ENCODE assay signal across 17 cellular contexts in genomic region chr9:119360237-119360636, GRCh38. TPM values are rescaled to one million over a fixed set of nuclear protein-coding genes. Genes with fewer than 3 reads are reported as not detected.
DNase-seq lines count a peak whose midpoint lies in the region; ATAC-seq and TF ChIP-seq lines count a peak whose summit lies in the region.
"Had no signal": no experiment of that assay in that cellular context is flagged by ENCODE, and none has a peak within 500 bp of the region (broad histone marks: within the 10 kb centered on the region; RNA-seq: fewer than 3 reads in every experiment).

No MANE protein-coding gene starts in this region.

- H4K91ac ChIP-seq in H9 (ENCODE audit: insufficient read length, low read depth, low read length) = no peak overlapping the region

- peaks cover 36 to 54% of the 10 kb centered on the region in 2 experiments for H3K4me1 Mint-ChIP-seq in H9
- H3K4me1 Mint-ChIP-seq in endodermal cell = peaks cover 30% of the 10 kb centered on the region
- H3K4me1 Mint-ChIP-seq: CD14-positive monocyte; CD4-positive, alpha-beta memory T cell had no signal

- H4K5ac ChIP-seq in H9 (ENCODE audit: insufficient read length, low read depth, low read length) (no peak overlapping the region), mesendoderm (ENCODE audit: low read length) (no peak overlapping the region)

- H3K4me3 Mint-ChIP-seq in H9 = 0 out of 5 replicates have a peak overlapping the region, but pooled peaks of 1 of the 2 experiments have one; percentile 17
- H3K4me3 Mint-ChIP-seq in endodermal cell = peak overlapping the region; percentile 19
- H3K4me3 Mint-ChIP-seq: CD14-positive monocyte; CD4-positive, alpha-beta memory T cell had no signal

- peaks cover 6% of the 10 kb centered on the region; the same call in 1 of the 2 replicates for H3K79me2 ChIP-seq in H9 (ENCODE audit: insufficient read depth, low read length)
- no peaks in the 10 kb centered on the region for H3K79me2 ChIP-seq in mesendoderm (ENCODE audit: control insufficient read depth, insufficient read depth, low read length)
- H3K79me2 ChIP-seq in parathyroid adenoma = no peaks in the 10 kb centered on the region

- TF ChIP-seq CTCF in H9 (conservative IDR thresholded peaks at IDR 0.05) = no peak
- no peak for TF ChIP-seq CTCF in endodermal cell (conservative IDR thresholded peaks at IDR 0.05)
- no peak for TF ChIP-seq CTCF in parathyroid adenoma (IDR thresholded peaks at IDR 0.05)

- peak overlapping the region; percentile 55 to 89 (median 68); a peak in 3 of 7 replicates for H3K27ac Mint-ChIP-seq in H9
- H3K27ac Mint-ChIP-seq in endodermal cell = no peak overlapping the region
- H3K27ac Mint-ChIP-seq: CD14-positive monocyte; CD4-positive, alpha-beta memory T cell had no signal

- H3K27me3 Mint-ChIP-seq in H9 (ENCODE audit: low read depth) = no peaks in the 10 kb centered on the region
- peaks cover 26% of the 10 kb centered on the region for H3K27me3 Mint-ChIP-seq in endodermal cell (ENCODE audit: insufficient read depth)
- H3K27me3 Mint-ChIP-seq: CD4-positive, alpha-beta memory T cell had no signal

- no peak overlapping the region for H3T11ph ChIP-seq in H9 (ENCODE audit: low read length)

- H3K27me3 ChIP-seq in H9 (ENCODE audit: insufficient read depth, low read length) = no peaks in the 10 kb centered on the region
- no peaks in the 10 kb centered on the region for H3K27me3 ChIP-seq in endodermal cell (ENCODE audit: control insufficient read depth, insufficient read depth, low read length, poor library complexity, severe bottlenecking)
- no peaks in the 10 kb centered on the region for H3K27me3 ChIP-seq in mesendoderm (ENCODE audit: insufficient read depth, low read length, poor library complexity)
- no peaks in the 10 kb centered on the region for H3K27me3 ChIP-seq in parathyroid adenoma (ENCODE audit: control insufficient read depth, insufficient read depth, low read length)
- H3K27me3 ChIP-seq: BLaER1 had no signal

- H3K79me1 ChIP-seq in H9 (ENCODE audit: insufficient read depth, low read depth, low read length, poor library complexity, severe bottlenecking) = peaks cover 3% of the 10 kb centered on the region
- H3K79me1 ChIP-seq in mesendoderm (ENCODE audit: low read length) = no peaks in the 10 kb centered on the region

- H3K9me3 ChIP-seq in H9 (ENCODE audit: control insufficient read depth, low read depth, low read length) = no peaks in the 10 kb centered on the region
- no peaks in the 10 kb centered on the region for H3K9me3 ChIP-seq in endodermal cell (ENCODE audit: control insufficient read depth, low read length)
- H3K9me3 ChIP-seq in parathyroid adenoma (ENCODE audit: control insufficient read depth, low read length) = no peaks in the 10 kb centered on the region
- H3K9me3 ChIP-seq: BLaER1 had no signal

- H3K4me1 ChIP-seq in H9 (ENCODE audit: insufficient read depth, low read length) (peaks cover 17% of the 10 kb centered on the region), endodermal cell (ENCODE audit: control insufficient read depth, insufficient read depth, low read length) (peaks cover 9% of the 10 kb centered on the region), mesendoderm (ENCODE audit: control insufficient read depth, low read depth, low read length) (peaks cover 10% of the 10 kb centered on the region), parathyroid adenoma (peaks cover 6% of the 10 kb centered on the region)
- H3K4me1 ChIP-seq: BLaER1 had no signal

- H3K9ac ChIP-seq in H9 (ENCODE audit: extremely low read depth, insufficient read length, low read length) (no peak overlapping the region), endodermal cell (ENCODE audit: extremely low read depth, low read length, poor library complexity, severe bottlenecking) (no peak overlapping the region), mesendoderm (ENCODE audit: low read length) (no peak overlapping the region), parathyroid adenoma (no peak overlapping the region)
- H3K9ac ChIP-seq: BLaER1 had no signal

- DNase-seq in H9 (no peak), endodermal cell (no peak), mesendoderm (peak; percentile 63), cortex of kidney (lab: John Stamatoyannopoulos, UW) (no peak), nucleus accumbens (lab: John Stamatoyannopoulos, UW) (no peak)
- no peak for DNase-seq in activated CD4-positive, alpha-beta T cell treated with anti-CD3 and anti-CD28 coated beads for 4 hours
- DNase-seq: 8988T; CD4-positive, alpha-beta memory T cell; DMS79 treated with DMSO at 0.1 percent for 48 hours; GF-D8; HCEC 1CT had no signal

- H3K36me3 ChIP-seq in endodermal cell (ENCODE audit: control insufficient read depth, insufficient read depth, low read length) = no peaks in the 10 kb centered on the region
- H3K36me3 ChIP-seq in mesendoderm (ENCODE audit: control insufficient read depth, insufficient read depth, low read length) = no peaks in the 10 kb centered on the region
- H3K36me3 ChIP-seq in parathyroid adenoma (ENCODE audit: control insufficient read depth, insufficient read depth, low read length) = no peaks in the 10 kb centered on the region
- H3K36me3 ChIP-seq: BLaER1 had no signal

- no peaks in the 10 kb centered on the region for H3K9me3 Mint-ChIP-seq in H9
- H3K9me3 Mint-ChIP-seq in endodermal cell = no peaks in the 10 kb centered on the region
- H3K9me3 Mint-ChIP-seq: CD14-positive monocyte had no signal

- no peak overlapping the region for H4K8ac ChIP-seq in H9 (replicated peaks; ENCODE audit: insufficient read length, low read depth, low read length)
- no peak overlapping the region for H4K8ac ChIP-seq in mesendoderm (ENCODE audit: low read depth, low read length)

- H2BK12ac ChIP-seq in H9 (ENCODE audit: insufficient read length, low read depth, low read length) = no peak overlapping the region

- no peaks in the 10 kb centered on the region for H3K23me2 ChIP-seq in H9 (ENCODE audit: insufficient read length, low read depth, low read length, poor library complexity, severe bottlenecking)

- H2AK5ac ChIP-seq in H9 (ENCODE audit: insufficient read length, low read length) (no peak overlapping the region), mesendoderm (ENCODE audit: low read length) (no peak overlapping the region)

- H3K56ac ChIP-seq in H9 (ENCODE audit: insufficient read length, low read depth, low read length) (no peak overlapping the region), mesendoderm (ENCODE audit: low read length) (no peak overlapping the region)

- H2BK20ac ChIP-seq in H9 (ENCODE audit: low read depth, low read length, poor library complexity, severe bottlenecking) = no peak overlapping the region

- no peak overlapping the region for H2BK15ac ChIP-seq in H9 (ENCODE audit: low read depth, low read length)
- no peak overlapping the region for H2BK15ac ChIP-seq in mesendoderm (replicated peaks; ENCODE audit: low read depth)

- H2AFZ ChIP-seq in H9 (ENCODE audit: low read length) (no peak overlapping the region), parathyroid adenoma (peak overlapping the region; percentile 22)

- no peak overlapping the region for H3K27ac ChIP-seq in H9 (ENCODE audit: insufficient read length, low read depth, low read length)
- H3K27ac ChIP-seq in endodermal cell (ENCODE audit: low read depth, low read length) = no peak overlapping the region
- no peak overlapping the region for H3K27ac ChIP-seq in mesendoderm (ENCODE audit: low read depth, low read length)
- peak overlapping the region; percentile 42 for H3K27ac ChIP-seq in parathyroid adenoma
- H3K27ac ChIP-seq: BLaER1 had no signal

- no peaks in the 10 kb centered on the region for H4K20me1 ChIP-seq in H9 (ENCODE audit: control insufficient read depth, insufficient read depth, insufficient read length)
- H4K20me1 ChIP-seq: BLaER1 had no signal

- H3K23ac ChIP-seq in H9 (ENCODE audit: insufficient read length, low read depth, low read length) (no peak overlapping the region), mesendoderm (ENCODE audit: low read length) (no peak overlapping the region)

- H3K4me3 ChIP-seq in endodermal cell (ENCODE audit: low read length) (peak overlapping the region; percentile 39), mesendoderm (ENCODE audit: low read length) (no peak overlapping the region), parathyroid adenoma (ENCODE audit: low read depth, low read length) (no peak overlapping the region)
- H3K4me3 ChIP-seq: BLaER1 had no signal

- H3K18ac ChIP-seq in H9 (ENCODE audit: insufficient read length, low read depth, low read length) = no peak overlapping the region
- peak overlapping the region; percentile 39 for H3K18ac ChIP-seq in mesendoderm (ENCODE audit: low read length)

- ATAC-seq in HG02870 (IDR thresholded peaks at IDR 0.05; ENCODE audit: unreplicated experiment) = no peak

- no peak overlapping the region for H2BK120ac ChIP-seq in H9 (ENCODE audit: low read depth, low read length, poor library complexity, severe bottlenecking)
- H2BK120ac ChIP-seq in mesendoderm (ENCODE audit: low read depth, low read length) = no peak overlapping the region

- H2BK5ac ChIP-seq in H9 (ENCODE audit: insufficient read length, low read length) (no peak overlapping the region), mesendoderm (ENCODE audit: low read length) (no peak overlapping the region)

- no peak overlapping the region for H3K4me2 ChIP-seq in H9 (ENCODE audit: insufficient read depth, insufficient read length, low read length)
- H3K4me2 ChIP-seq in mesendoderm (ENCODE audit: low read length) = no peak overlapping the region
- no peak overlapping the region for H3K4me2 ChIP-seq in parathyroid adenoma (ENCODE audit: low read length)
- H3K4me2 ChIP-seq: BLaER1 had no signal

- H3K36me3 Mint-ChIP-seq in H9 (ENCODE audit: insufficient read depth in 1 of 3, low read depth in 3 of 3) (peaks cover 0 to 11% (median 6%) of the 10 kb centered on the region in 3 experiments; a peak in 5 of 7 replicates), endodermal cell (ENCODE audit: low read depth) (no peaks in the 10 kb centered on the region)
- H3K36me3 Mint-ChIP-seq: CD14-positive monocyte; CD4-positive, alpha-beta memory T cell had no signal

- H3K14ac ChIP-seq in H9 (ENCODE audit: insufficient read depth, low read length) = no peak overlapping the region

- WGBS in H9 (ENCODE audit: extremely low coverage, insufficient read length, low lambda C conversion rate) = no CpG with 5 or more reads among the region's 5 CpGs
- WGBS in endodermal cell (ENCODE audit: insufficient coverage in 1 of 2, insufficient read length in 1 of 2), 2 experiments = 26 to 60% methylated on average over 5 of the region's 5 CpGs
- no CpG with 5 or more reads among the region's 5 CpGs for WGBS in mesendoderm (ENCODE audit: extremely low coverage, insufficient coverage, low lambda C conversion rate)

- H3K4ac ChIP-seq in H9 (ENCODE audit: low read depth, low read length) = no peak overlapping the region
- no peak overlapping the region for H3K4ac ChIP-seq in mesendoderm (ENCODE audit: low read depth, low read length)

RNA-seq across cellular contexts. Expression of gene BRINP1, which starts 9.0 kb away (rescaled TPM):
- total RNA-seq in H9 (2021) = 12.4 and 14.0 TPM in 2 replicates
- total RNA-seq in endodermal cell = 1 to 10 TPM; 6.3 to 9.6 TPM
- polyA plus RNA-seq in endodermal cell (2013, experiment 1 of 2) = 3.8 TPM
- 2.0 TPM for polyA plus RNA-seq in endodermal cell (2013, experiment 2 of 2)
- 10.1 TPM for polyA plus RNA-seq in mesendoderm (2013, experiment 1 of 2)
- 11.1 TPM for polyA plus RNA-seq in mesendoderm (2013, experiment 2 of 2)
- total RNA-seq: A673; CD4-positive, alpha-beta memory T cell had no signal
- polyA plus RNA-seq: AG04450; CD14-positive monocyte; CD4-positive, alpha-beta memory T cell had no signal
